20 cellular contexts compared by ENCODE assay signal in the genomic region with DNA sequence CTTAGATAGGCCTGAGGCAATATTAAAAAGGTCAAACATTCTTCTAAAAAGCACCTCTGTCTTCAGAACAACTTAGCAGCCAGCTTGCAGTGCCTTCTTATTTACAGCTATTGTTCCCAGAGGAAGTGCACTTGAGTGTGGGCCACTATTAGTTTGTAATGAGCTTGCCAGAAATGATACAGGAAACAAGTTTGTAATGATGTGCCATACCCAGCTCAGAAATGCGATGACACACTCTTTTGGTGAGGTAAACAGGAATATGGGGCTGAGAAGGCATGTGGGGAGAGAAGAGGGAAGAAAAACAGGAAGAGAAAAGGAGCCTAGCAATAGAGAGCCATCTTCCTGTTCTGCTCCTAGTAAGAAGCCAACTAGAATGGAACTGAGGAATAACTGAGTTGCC.
"Had no signal": no experiment of that assay in that cellular context is flagged by ENCODE, and none has a peak within 500 bp of the region (broad histone marks: within the 10 kb centered on the region; RNA-seq: fewer than 3 reads in every experiment).

No MANE protein-coding gene starts in this region.

- H3K4me1 Mint-ChIP-seq: activated CD4-positive, alpha-beta T cell treated with anti-CD3 and anti-CD28 coated beads for 36 hours; nephron progenitor cell; stimulated activated memory B cell treated with anti-CD40 and anti-IgM and Interleukin-4, amounts not matched to agents 10 μg/mL and 1 μg/mL and 100 μg/mL, for 72 hours had no signal

- ATAC-seq: activated CD4-positive, alpha-beta T cell treated with anti-CD3 and anti-CD28 coated beads for 36 hours; activated CD8-positive, alpha-beta T cell treated with anti-CD3 and anti-CD28 coated beads for 36 hours; left lung; sciatic nerve; stimulated activated memory B cell treated with anti-CD40 and anti-IgM and Interleukin-4, amounts not matched to agents 10 μg/mL and 1 μg/mL and 100 μg/mL, for 72 hours had no signal

- H3K9me3 Mint-ChIP-seq: activated CD8-positive, alpha-beta T cell treated with anti-CD3 and anti-CD28 coated beads for 36 hours had no signal

- DNase-seq: activated CD4-positive, alpha-beta T cell treated with anti-CD3 and anti-CD28 coated beads for 36 hours; activated CD8-positive, alpha-beta memory T cell treated with anti-CD3 and anti-CD28 coated beads, Interleukin-2, amount 50 U/mL, for 4 hours; activated CD8-positive, alpha-beta T cell treated with anti-CD3 and anti-CD28 coated beads for 36 hours; activated naive CD4-positive, alpha-beta T cell; central memory CD4-positive, alpha-beta T cell; esophagus squamous epithelium; heart right ventricle; left lung; mesendoderm; nephron progenitor cell; spleen; stimulated activated CD4-positive, alpha-beta T cell treated with anti-CD3 and anti-CD28 coated beads, Interleukin-1b, Interleukin-23, amount 100 ng/mL, for 48 hours; T-helper 1 cell; transverse colon; WERI-Rb-1 had no signal

- H3K27me3 Mint-ChIP-seq: activated CD4-positive, alpha-beta T cell treated with anti-CD3 and anti-CD28 coated beads for 36 hours had no signal

- FAIRE-seq: frontal cortex, islet of Langerhans had no signal

- H3K27ac Mint-ChIP-seq: activated CD4-positive, alpha-beta T cell treated with anti-CD3 and anti-CD28 coated beads for 36 hours; activated CD8-positive, alpha-beta T cell treated with anti-CD3 and anti-CD28 coated beads for 36 hours; nephron progenitor cell; stimulated activated memory B cell treated with anti-CD40 and anti-IgM and Interleukin-4, amounts not matched to agents 10 μg/mL and 1 μg/mL and 100 μg/mL, for 72 hours had no signal

- H3K27ac ChIP-seq: esophagus squamous epithelium, heart right ventricle, left lung, prostate gland, spleen, transverse colon, WERI-Rb-1 had no signal

- H3K36me3 ChIP-seq: esophagus squamous epithelium, heart right ventricle, left lung, prostate gland, spleen, transverse colon, WERI-Rb-1 had no signal

- H3K4me1 ChIP-seq: esophagus squamous epithelium, left lung, prostate gland, spleen, transverse colon had no signal

- H3K9me3 ChIP-seq: prostate gland, transverse colon had no signal

- H3K4me3 ChIP-seq: esophagus squamous epithelium, heart right ventricle, left lung, prostate gland, spleen, transverse colon had no signal

- H3K36me3 Mint-ChIP-seq: stimulated activated memory B cell treated with anti-CD40 and anti-IgM and Interleukin-4, amounts not matched to agents 10 μg/mL and 1 μg/mL and 100 μg/mL, for 72 hours had no signal

- H3K4me3 Mint-ChIP-seq: activated CD4-positive, alpha-beta T cell treated with anti-CD3 and anti-CD28 coated beads for 36 hours; activated CD8-positive, alpha-beta T cell treated with anti-CD3 and anti-CD28 coated beads for 36 hours; nephron progenitor cell; stimulated activated memory B cell treated with anti-CD40 and anti-IgM and Interleukin-4, amounts not matched to agents 10 μg/mL and 1 μg/mL and 100 μg/mL, for 72 hours had no signal

- H3K27me3 ChIP-seq: esophagus squamous epithelium, heart right ventricle, left lung, spleen, transverse colon had no signal
